In genomic region chr21:33057385-33057940, GRCh38 we compare ENCODE assay signal across 23 cellular contexts. TPM values are rescaled to one million over a fixed set of nuclear protein-coding genes. Genes with fewer than 3 reads are reported as not detected.
"Had no signal": no experiment of that assay in that cellular context is flagged by ENCODE, and none has a peak within 500 bp of the region (broad histone marks: within the 10 kb centered on the region; RNA-seq: fewer than 3 reads in every experiment).

No MANE protein-coding gene starts in this region.

- H3K4me2 ChIP-seq: smooth muscle cell had no signal

- ATAC-seq: naive thymus-derived CD4-positive, alpha-beta T cell; pancreas had no signal

- FAIRE-seq: endothelial cell of umbilical vein, islet of Langerhans, pancreas, urothelium cell line had no signal

- H3K27ac ChIP-seq: heart left ventricle, pancreas, suprapubic skin, thyroid gland had no signal

- DNase-seq: dermis blood vessel endothelial cell; effector CD4-positive, alpha-beta T cell; endodermal cell; erythroblast; foreskin melanocyte; heart left ventricle; kidney glomerular epithelial cell; mesendoderm; naive thymus-derived CD4-positive, alpha-beta T cell; nephron progenitor cell; pancreas; right cardiac atrium; stimulated activated CD4-positive, alpha-beta T cell treated with anti-CD3 and anti-CD28 coated beads, Interleukin-2, amount 100 ng/mL, for 48 hours; stimulated activated naive CD4-positive, alpha-beta T cell treated with Interleukin-2 at 50 U/mL for 16 hours; thyroid gland had no signal

- H3K9me3 ChIP-seq: heart left ventricle, pancreas, suprapubic skin, thyroid gland had no signal

- H3K4me3 ChIP-seq: heart left ventricle, pancreas, smooth muscle cell, suprapubic skin, thyroid gland had no signal

- H3K27me3 ChIP-seq: pancreas, thyroid gland had no signal

- H3K4me1 ChIP-seq: suprapubic skin, thyroid gland had no signal

- H3K36me3 ChIP-seq: heart left ventricle, pancreas, suprapubic skin, thyroid gland had no signal

RNA-seq across cellular contexts. Expression of gene OLIG1, which starts 12.5 kb away (rescaled TPM):
- total RNA-seq: dermis blood vessel endothelial cell, endothelial cell of umbilical vein, glomerular endothelial cell, lung microvascular endothelial cell, smooth muscle cell, thyroid gland had no signal
- polyA plus RNA-seq: endothelial cell of umbilical vein; liver; naive thymus-derived CD4-positive, alpha-beta T cell; smooth muscle cell had no signal

RNA-seq across cellular contexts. Expression of gene OLIG2, which starts 31.7 kb away (rescaled TPM):
- total RNA-seq: dermis blood vessel endothelial cell; endothelial cell of umbilical vein; glomerular endothelial cell; heart left ventricle; liver; lung microvascular endothelial cell; naive thymus-derived CD4-positive, alpha-beta T cell; right cardiac atrium; smooth muscle cell; suprapubic skin had no signal
- polyA plus RNA-seq: endothelial cell of umbilical vein; heart left ventricle; liver; naive thymus-derived CD4-positive, alpha-beta T cell; pancreas; right cardiac atrium; smooth muscle cell had no signal
